ENCODE assay signal across 15 cellular contexts in the genomic region with DNA sequence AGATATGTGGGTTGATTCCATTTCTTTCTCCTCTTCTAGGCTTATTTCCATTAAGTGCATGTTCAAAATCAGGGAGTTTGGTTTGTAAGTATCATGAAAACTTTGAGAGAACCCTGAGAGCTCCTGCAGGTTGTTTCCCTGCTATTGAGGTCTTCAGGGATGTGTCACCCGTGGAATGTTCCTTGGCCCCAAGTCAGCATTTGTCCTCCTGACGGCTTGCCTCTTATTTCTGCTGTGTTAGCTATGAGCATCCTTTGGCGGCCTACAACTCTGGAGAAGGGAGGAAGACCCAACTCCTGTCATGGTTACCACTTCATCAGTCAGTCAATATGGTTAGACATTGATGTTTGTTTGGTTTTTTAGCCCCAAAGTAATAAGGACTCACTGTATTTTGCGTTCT.
DNase-seq lines count a peak whose midpoint lies in the region; ATAC-seq, FAIRE-seq and TF ChIP-seq lines count a peak whose summit lies in the region.
"Had no signal": no experiment of that assay in that cellular context is flagged by ENCODE, and none has a peak within 500 bp of the region (broad histone marks: within the 10 kb centered on the region; RNA-seq: fewer than 3 reads in every experiment).

No MANE protein-coding gene starts in this region.

- H3K79me2 ChIP-seq in astrocyte (ENCODE audit: insufficient read depth, low read length): no peaks in the 10 kb centered on the region

- H3K4me2 ChIP-seq in astrocyte (ENCODE audit: low read length): no peak overlapping the region
- H3K4me2 ChIP-seq: BLaER1 had no signal

- H3K27ac ChIP-seq in astrocyte (ENCODE audit: low read depth, low read length): no peak overlapping the region
- H3K27ac ChIP-seq: BLaER1 had no signal

- no peaks in the 10 kb centered on the region for H3K27me3 Mint-ChIP-seq in astrocyte (ENCODE audit: low read depth, unreplicated experiment)
- no peaks in the 10 kb centered on the region for H3K27me3 Mint-ChIP-seq in mesothelial cell of epicardium (ENCODE audit: low read depth)
- no peaks in the 10 kb centered on the region for H3K27me3 Mint-ChIP-seq in activated T-cell treated with anti-CD3 and anti-CD28 coated beads, Interleukin-2, amount 50 U/mL, for 72 hours (ENCODE audit: low read depth)
- H3K27me3 Mint-ChIP-seq: CD8-positive, alpha-beta memory T cell; IgD-negative memory B cell had no signal

- H3K9me3 Mint-ChIP-seq in astrocyte (ENCODE audit: unreplicated experiment) (peaks cover 3% of the 10 kb centered on the region), mesothelial cell of epicardium (no peaks in the 10 kb centered on the region)
- H3K9me3 Mint-ChIP-seq in activated T-cell treated with anti-CD3 and anti-CD28 coated beads, Interleukin-2, amount 50 U/mL, for 72 hours: no peaks in the 10 kb centered on the region
- H3K9me3 Mint-ChIP-seq: CD8-positive, alpha-beta memory T cell had no signal

- H3K9me3 ChIP-seq in astrocyte (ENCODE audit: insufficient read depth, low read depth, low read length): no peaks in the 10 kb centered on the region
- H3K9me3 ChIP-seq: BLaER1, Caco-2 had no signal

- ATAC-seq in activated T-cell treated with anti-CD3 and anti-CD28 coated beads, Interleukin-2, amount 50 U/mL, for 72 hours (replicated peaks in 1 of 2): no peak
- ATAC-seq: HCT116 had no signal

- H3K4me1 Mint-ChIP-seq in astrocyte (ENCODE audit: low read depth, unreplicated experiment): no peaks in the 10 kb centered on the region
- H3K4me1 Mint-ChIP-seq in mesothelial cell of epicardium: peaks cover 11% of the 10 kb centered on the region
- H3K4me1 Mint-ChIP-seq in activated T-cell treated with anti-CD3 and anti-CD28 coated beads, Interleukin-2, amount 50 U/mL, for 72 hours (ENCODE audit: low read depth): no peaks in the 10 kb centered on the region
- H3K4me1 Mint-ChIP-seq: CD8-positive, alpha-beta memory T cell; IgD-negative memory B cell had no signal

- H3K4me3 Mint-ChIP-seq in astrocyte (ENCODE audit: unreplicated experiment) (no peak overlapping the region), mesothelial cell of epicardium (no peak overlapping the region)
- H3K4me3 Mint-ChIP-seq in activated T-cell treated with anti-CD3 and anti-CD28 coated beads, Interleukin-2, amount 50 U/mL, for 72 hours: no peak overlapping the region
- H3K4me3 Mint-ChIP-seq: CD8-positive, alpha-beta memory T cell; IgD-negative memory B cell had no signal

- H3K36me3 Mint-ChIP-seq in astrocyte (ENCODE audit: low read depth, unreplicated experiment) (peaks cover 10% of the 10 kb centered on the region), mesothelial cell of epicardium (peaks cover 28% of the 10 kb centered on the region)
- peaks cover under 1 to 5% of the 10 kb centered on the region in 2 donors for H3K36me3 Mint-ChIP-seq in activated T-cell treated with anti-CD3 and anti-CD28 coated beads, Interleukin-2, amount 50 U/mL, for 72 hours (ENCODE audit: insufficient read depth in 2 of 2)

- H3K27me3 ChIP-seq in astrocyte (ENCODE audit: insufficient read depth, low read length): no peaks in the 10 kb centered on the region
- H3K27me3 ChIP-seq: BLaER1 had no signal

- peaks cover 10% of the 10 kb centered on the region for H3K36me3 ChIP-seq in astrocyte (ENCODE audit: insufficient read depth, low read length)

- DNase-seq in EL (peak; percentile 34), astrocyte (ENCODE audit: low read depth) (peak; percentile 31), iris pigment epithelial cell (ENCODE audit: low read depth) (peak; percentile 39), mesothelial cell of epicardium (ENCODE audit: low spot score in 2 of 2, unreplicated experiment in 2 of 2) (no peak), RPMI8226 (no peak)
- DNase-seq in activated naive CD4-positive, alpha-beta T cell treated with Interleukin-2 at 50 U/mL for 16 hours: no peak
- no peak for DNase-seq in activated T-cell treated with anti-CD3 and anti-CD28 coated beads, Interleukin-2, amount 50 U/mL, for 72 hours
- DNase-seq: AML-193; CD8-positive, alpha-beta memory T cell; DND-41 had no signal

- TF ChIP-seq CTCF in astrocyte (IDR thresholded peaks at IDR 0.05; ENCODE audit: insufficient read depth, low read depth, low read length) (no peak), mesothelial cell of epicardium (IDR thresholded peaks at IDR 0.05; ENCODE audit: unreplicated experiment) (no peak)

- H3K9ac ChIP-seq in astrocyte (ENCODE audit: low read length): no peak overlapping the region
- H3K9ac ChIP-seq: BLaER1 had no signal

- no peaks in the 10 kb centered on the region for H4K20me1 ChIP-seq in astrocyte (ENCODE audit: insufficient read depth, low read length)
- H4K20me1 ChIP-seq: BLaER1 had no signal

- no peak overlapping the region for H3K4me3 ChIP-seq in astrocyte (ENCODE audit: insufficient read depth, low read depth, low read length)
- H3K4me3 ChIP-seq: BLaER1 had no signal

- H3K4me1 ChIP-seq in astrocyte (ENCODE audit: insufficient read depth, low read length): no peaks in the 10 kb centered on the region
- H3K4me1 ChIP-seq: BLaER1 had no signal

- H2AFZ ChIP-seq in astrocyte (ENCODE audit: low read depth, low read length): no peak overlapping the region

- FAIRE-seq in astrocyte (lab: Jason Lieb, UNC): no peak
- FAIRE-seq: H54 had no signal

- no peak overlapping the region for H3K27ac Mint-ChIP-seq in astrocyte (ENCODE audit: unreplicated experiment)
- no peak overlapping the region for H3K27ac Mint-ChIP-seq in mesothelial cell of epicardium
- no peak overlapping the region for H3K27ac Mint-ChIP-seq in activated T-cell treated with anti-CD3 and anti-CD28 coated beads, Interleukin-2, amount 50 U/mL, for 72 hours
- H3K27ac Mint-ChIP-seq: CD8-positive, alpha-beta memory T cell; IgD-negative memory B cell had no signal

Comparison
In these comparisons a context has a peak if more than half of its experiments do, and no peak if none do; other contexts are left out.
1. DNase-seq: peak in EL (single experiment), astrocyte (single experiment) and iris pigment epithelial cell (single experiment); none in activated naive CD4-positive, alpha-beta T cell treated with Interleukin-2 at 50 U/mL for 16 hours (single experiment), mesothelial cell of epicardium (0 of 2), activated T-cell treated with anti-CD3 and anti-CD28 coated beads, Interleukin-2, amount 50 U/mL, for 72 hours (0 of 2) and RPMI8226 (single experiment).